In genomic region chr3:33385423-33385822, GRCh38 we compare ENCODE assay signal across 14 cellular contexts. TPM values are rescaled to one million over a fixed set of nuclear protein-coding genes. Genes with fewer than 3 reads are reported as not detected.
DNase-seq lines count a peak whose midpoint lies in the region; ATAC-seq lines count a peak whose summit lies in the region.
"Had no signal": no experiment of that assay in that cellular context is flagged by ENCODE, and none has a peak within 500 bp of the region (broad histone marks: within the 10 kb centered on the region; RNA-seq: fewer than 3 reads in every experiment).

No MANE protein-coding gene starts in this region.

- H3K9me3 Mint-ChIP-seq in activated CD8-positive, alpha-beta T cell treated with anti-CD3 and anti-CD28 coated beads, Interleukin-2, amount 10 ng/mL, durations not matched to agents 7 days and 5 days (ENCODE audit: insufficient read depth) = no peaks in the 10 kb centered on the region
- no peaks in the 10 kb centered on the region for H3K9me3 Mint-ChIP-seq in stimulated activated naive B cell treated with anti-CD40 and anti-IgM and Interleukin-4, amounts not matched to agents 10 μg/mL and 1 μg/mL and 100 μg/mL, for 72 hours
- H3K9me3 Mint-ChIP-seq: central memory CD8-positive, alpha-beta T cell; H9 had no signal

- CTCF ChIA-PET in activated CD8-positive, alpha-beta T cell treated with anti-CD3 and anti-CD28 coated beads, Interleukin-2, amount 10 ng/mL, durations not matched to agents 7 days and 5 days (lab: Charles Lee) = interaction anchor here (0.7 to 3.8 kb wide), 6 partner anchors 10 to 438 kb away, joined by 3 to 40 read pairs (median 3); no protein-coding TSS in a partner anchor

- POLR2A ChIA-PET in activated CD8-positive, alpha-beta T cell treated with anti-CD3 and anti-CD28 coated beads, Interleukin-2, amount 10 ng/mL, durations not matched to agents 7 days and 5 days (lab: Charles Lee) = interaction anchor here (1.5 kb wide), 1 partner anchor 413 kb away, joined by 5 read pairs; the partner anchor contains the start of gene PDCD6IP

- H3K27ac Mint-ChIP-seq in activated CD8-positive, alpha-beta T cell treated with anti-CD3 and anti-CD28 coated beads, Interleukin-2, amount 10 ng/mL, durations not matched to agents 7 days and 5 days = peak overlapping the region; percentile 63
- no peak overlapping the region for H3K27ac Mint-ChIP-seq in stimulated activated naive B cell treated with anti-CD40 and anti-IgM and Interleukin-4, amounts not matched to agents 10 μg/mL and 1 μg/mL and 100 μg/mL, for 72 hours
- H3K27ac Mint-ChIP-seq: H9 had no signal

- peaks cover 18% of the 10 kb centered on the region for H3K4me1 Mint-ChIP-seq in activated CD8-positive, alpha-beta T cell treated with anti-CD3 and anti-CD28 coated beads, Interleukin-2, amount 10 ng/mL, durations not matched to agents 7 days and 5 days (ENCODE audit: low read depth)
- H3K4me1 Mint-ChIP-seq in stimulated activated naive B cell treated with anti-CD40 and anti-IgM and Interleukin-4, amounts not matched to agents 10 μg/mL and 1 μg/mL and 100 μg/mL, for 72 hours = peaks cover 0 to 9% of the 10 kb centered on the region in 2 donors
- H3K4me1 Mint-ChIP-seq: central memory CD8-positive, alpha-beta T cell; H9 had no signal

- H3K4me3 Mint-ChIP-seq in activated CD8-positive, alpha-beta T cell treated with anti-CD3 and anti-CD28 coated beads, Interleukin-2, amount 10 ng/mL, durations not matched to agents 7 days and 5 days = no peak overlapping the region
- no peak overlapping the region for H3K4me3 Mint-ChIP-seq in stimulated activated naive B cell treated with anti-CD40 and anti-IgM and Interleukin-4, amounts not matched to agents 10 μg/mL and 1 μg/mL and 100 μg/mL, for 72 hours
- H3K4me3 Mint-ChIP-seq: central memory CD8-positive, alpha-beta T cell; H9 had no signal

- DNase-seq in activated gamma-delta T cell treated with Interleukin-2 at 50 U/mL for 16 hours = peak; percentile 10
- DNase-seq in activated gamma-delta T cell (lab: John Stamatoyannopoulos, UW) = no peak
- peak; percentile 72 for DNase-seq in activated CD8-positive, alpha-beta T cell treated with anti-CD3 and anti-CD28 coated beads, Interleukin-2, amount 10 ng/mL, durations not matched to agents 7 days and 5 days
- peak; percentile 57 for DNase-seq in kidney tubule cell (ENCODE audit: low spot score)
- no peak for DNase-seq in stimulated activated naive B cell treated with anti-CD40 and anti-IgM and Interleukin-4, amounts not matched to agents 10 μg/mL and 1 μg/mL and 100 μg/mL, for 72 hours
- no peak for DNase-seq in HuH-7 (ENCODE audit: low spot score)
- no peak for DNase-seq in DMS153 treated with DMSO at 0.1 percent for 48 hours (lab: John Stamatoyannopoulos, UW; ENCODE audit: unreplicated experiment)
- DNase-seq in NCI-H774 (lab: John Stamatoyannopoulos, UW) = no peak
- DNase-seq: EL, H9, left cardiac atrium, NCI-H1105, ovary had no signal

- peaks cover 20% of the 10 kb centered on the region for H3K36me3 Mint-ChIP-seq in activated CD8-positive, alpha-beta T cell treated with anti-CD3 and anti-CD28 coated beads, Interleukin-2, amount 10 ng/mL, durations not matched to agents 7 days and 5 days (ENCODE audit: low read depth)
- H3K36me3 Mint-ChIP-seq in stimulated activated naive B cell treated with anti-CD40 and anti-IgM and Interleukin-4, amounts not matched to agents 10 μg/mL and 1 μg/mL and 100 μg/mL, for 72 hours = peaks cover 31 to 46% of the 10 kb centered on the region in 2 donors

- no peaks in the 10 kb centered on the region for H3K27me3 Mint-ChIP-seq in activated CD8-positive, alpha-beta T cell treated with anti-CD3 and anti-CD28 coated beads, Interleukin-2, amount 10 ng/mL, durations not matched to agents 7 days and 5 days (ENCODE audit: low read depth)
- H3K27me3 Mint-ChIP-seq in stimulated activated naive B cell treated with anti-CD40 and anti-IgM and Interleukin-4, amounts not matched to agents 10 μg/mL and 1 μg/mL and 100 μg/mL, for 72 hours = no peaks in the 10 kb centered on the region
- H3K27me3 Mint-ChIP-seq: central memory CD8-positive, alpha-beta T cell had no signal

- peak; percentile 86 for ATAC-seq in activated CD8-positive, alpha-beta T cell treated with anti-CD3 and anti-CD28 coated beads, Interleukin-2, amount 10 ng/mL, durations not matched to agents 7 days and 5 days
- peak; percentile 33 to 39 for ATAC-seq in stimulated activated naive B cell treated with anti-CD40 and anti-IgM and Interleukin-4, amounts not matched to agents 10 μg/mL and 1 μg/mL and 100 μg/mL, for 72 hours (replicated peaks)
- ATAC-seq: left cardiac atrium had no signal

RNA-seq across cellular contexts. Expression of gene UBP1, which starts 54.8 kb away (rescaled TPM):
- 10 to 100 TPM; 61.9 to 64.6 TPM for total RNA-seq in activated CD8-positive, alpha-beta T cell treated with anti-CD3 and anti-CD28 coated beads, Interleukin-2, amount 10 ng/mL, durations not matched to agents 7 days and 5 days

Comparison
In these comparisons a context has a peak if more than half of its experiments do, and no peak if none do; other contexts are left out.
1. DNase-seq: peak in activated gamma-delta T cell treated with Interleukin-2 at 50 U/mL for 16 hours (single experiment), activated CD8-positive, alpha-beta T cell treated with anti-CD3 and anti-CD28 coated beads, Interleukin-2, amount 10 ng/mL, durations not matched to agents 7 days and 5 days (single experiment) and kidney tubule cell (single experiment); none in activated gamma-delta T cell (single experiment), stimulated activated naive B cell treated with anti-CD40 and anti-IgM and Interleukin-4, amounts not matched to agents 10 μg/mL and 1 μg/mL and 100 μg/mL, for 72 hours (single experiment), HuH-7 (single experiment), DMS153 treated with DMSO at 0.1 percent for 48 hours (single experiment) and NCI-H774 (single experiment).